11 cellular contexts compared by ENCODE assay signal in the genomic region with DNA sequence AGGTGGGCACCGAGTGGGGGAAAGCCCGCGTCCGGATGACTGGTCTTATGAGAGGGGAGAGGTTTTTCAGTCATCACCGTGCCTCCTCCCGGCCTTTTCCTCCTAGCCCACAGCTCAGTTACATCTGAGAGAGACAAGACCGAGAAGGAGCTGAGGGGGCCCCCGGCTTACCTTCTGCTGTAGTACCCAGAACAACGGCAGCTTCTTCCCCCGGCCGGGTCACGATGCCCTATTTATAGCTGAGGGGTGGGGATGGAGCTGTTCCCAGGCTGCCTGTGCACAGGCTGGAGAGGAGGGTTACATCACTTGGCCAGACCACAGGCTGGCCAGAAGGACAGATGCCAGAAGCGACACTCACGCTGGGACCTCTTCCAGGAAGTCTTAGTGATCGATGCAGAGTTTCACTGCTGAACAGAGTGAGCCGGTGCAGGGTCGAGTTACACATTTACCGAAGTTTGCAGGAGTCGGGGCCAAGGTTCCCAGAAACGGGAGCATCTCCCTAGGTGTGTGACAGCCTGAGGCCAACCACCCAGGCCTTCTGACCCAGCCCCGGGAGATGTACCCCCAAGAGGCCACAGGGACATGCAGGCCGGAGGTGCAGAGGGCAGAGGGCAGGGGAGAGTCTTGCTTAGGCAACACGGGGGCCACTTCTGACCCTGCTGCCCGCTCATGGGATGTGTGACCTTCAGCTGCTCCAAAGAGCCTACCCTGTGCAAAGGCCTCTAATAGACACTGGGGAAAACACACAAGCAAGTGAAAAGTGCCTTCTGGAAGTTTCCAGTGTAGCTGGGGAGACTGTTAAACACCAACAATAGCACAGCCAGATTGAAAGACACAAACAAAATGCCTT. TPM values are rescaled to one million over a fixed set of nuclear protein-coding genes. Genes with fewer than 3 reads are reported as not detected.
DNase-seq lines count a peak whose midpoint lies in the region; ATAC-seq and TF ChIP-seq lines count a peak whose summit lies in the region.
"Had no signal": no experiment of that assay in that cellular context is flagged by ENCODE, and none has a peak within 500 bp of the region (broad histone marks: within the 10 kb centered on the region; RNA-seq: fewer than 3 reads in every experiment).

Gene AGT (minus strand): TSS at position 208 of the 850 bp plus-strand sequence. CDS start 3,299 bp downstream, outside the sequence.

- H3K4me1 Mint-ChIP-seq in natural killer cell treated with Interleukin-12 subunit alpha and Interleukin-12 subunit beta and Interleukin-15 and Interleukin-18, amount 100 ng/mL, for 72 hours (ENCODE audit: low read depth in 2 of 2) = no peaks in the 10 kb centered on the region
- no peaks in the 10 kb centered on the region for H3K4me1 Mint-ChIP-seq in natural killer cell
- no peaks in the 10 kb centered on the region for H3K4me1 Mint-ChIP-seq in activated T-cell treated with anti-CD3 and anti-CD28 coated beads, Interleukin-2, amount 50 U/mL, for 24 hours (ENCODE audit: low read depth)

- 15 to 17% methylated on average over 24 of the region's 24 CpGs for WGBS in aorta, 2 donors

- no peak for TF ChIP-seq CTCF in natural killer cell (IDR thresholded peaks at IDR 0.05)
- TF ChIP-seq CTCF in choroid plexus epithelial cell (conservative IDR thresholded peaks at IDR 0.05; ENCODE audit: low read depth, low read length) = no peak

- no peak for ATAC-seq in natural killer cell treated with Interleukin-12 subunit alpha and Interleukin-12 subunit beta and Interleukin-15 and Interleukin-18, amount 100 ng/mL, for 72 hours
- ATAC-seq in natural killer cell (no peak), aorta (ENCODE audit: low FRiP score) (peak; percentile 92), HG02981 (IDR thresholded peaks at IDR 0.05; ENCODE audit: unreplicated experiment) (no peak), GM18519 (IDR thresholded peaks at IDR 0.05; ENCODE audit: low FRiP score, unreplicated experiment) (no peak)

- H3K36me3 ChIP-seq in aorta (ENCODE audit: control insufficient read depth in 1 of 2, insufficient read depth in 2 of 2, low read length in 1 of 2) = no peaks in the 10 kb centered on the region
- H3K36me3 ChIP-seq: BLaER1 treated with 17β-estradiol and CSF1 and Interleukin-3, amounts not matched to agents 10 nM and 100 nM had no signal

- intact Hi-C loops in natural killer cell (cut with micrococcal nuclease) = no loop called here
- intact Hi-C loops in aorta (cut with DNase I) = no loop called here

- no peaks in the 10 kb centered on the region for H3K9me3 Mint-ChIP-seq in natural killer cell treated with Interleukin-12 subunit alpha and Interleukin-12 subunit beta and Interleukin-15 and Interleukin-18, amount 100 ng/mL, for 72 hours
- no peaks in the 10 kb centered on the region for H3K9me3 Mint-ChIP-seq in natural killer cell
- peaks cover 4% of the 10 kb centered on the region for H3K9me3 Mint-ChIP-seq in activated T-cell treated with anti-CD3 and anti-CD28 coated beads, Interleukin-2, amount 50 U/mL, for 24 hours

- no peak within 1 kb of the TSS for H3K4me3 Mint-ChIP-seq in natural killer cell treated with Interleukin-12 subunit alpha and Interleukin-12 subunit beta and Interleukin-15 and Interleukin-18, amount 100 ng/mL, for 72 hours
- H3K4me3 Mint-ChIP-seq in natural killer cell = no peak within 1 kb of the TSS
- no peak within 1 kb of the TSS for H3K4me3 Mint-ChIP-seq in activated T-cell treated with anti-CD3 and anti-CD28 coated beads, Interleukin-2, amount 50 U/mL, for 24 hours

- DNase-seq in natural killer cell treated with Interleukin-12 subunit alpha and Interleukin-12 subunit beta and Interleukin-15 and Interleukin-18, amount 100 ng/mL, for 72 hours (ENCODE audit: low spot score) = peak; percentile 22
- DNase-seq in natural killer cell = no peak
- peak; percentile 53 for DNase-seq in choroid plexus epithelial cell (ENCODE audit: low read depth)
- peak; percentile 39 for DNase-seq in middle frontal gyrus (ENCODE audit: extremely low spot score, low spot score)
- peak; percentile 81 to 89 for DNase-seq in aorta
- no peak for DNase-seq in activated T-cell treated with anti-CD3 and anti-CD28 coated beads, Interleukin-2, amount 50 U/mL, for 24 hours

- H3K9me3 ChIP-seq in aorta (ENCODE audit: control insufficient read depth, low read length) = no peaks in the 10 kb centered on the region

- no peak within 1 kb of the TSS for H3K4me3 ChIP-seq in choroid plexus epithelial cell (ENCODE audit: low read depth, low read length)
- H3K4me3 ChIP-seq in aorta (ENCODE audit: low read length in 2 of 2) = no peak within 1 kb of the TSS
- H3K4me3 ChIP-seq: BLaER1 treated with 17β-estradiol and CSF1 and Interleukin-3, amounts not matched to agents 10 nM and 100 nM had no signal

- H3K27me3 ChIP-seq in aorta (ENCODE audit: control insufficient read depth in 1 of 2, insufficient read depth in 2 of 2, low read length in 1 of 2) = no peaks in the 10 kb centered on the region
- H3K27me3 ChIP-seq: BLaER1 treated with 17β-estradiol and CSF1 and Interleukin-3, amounts not matched to agents 10 nM and 100 nM had no signal

- H3K36me3 Mint-ChIP-seq in natural killer cell treated with Interleukin-12 subunit alpha and Interleukin-12 subunit beta and Interleukin-15 and Interleukin-18, amount 100 ng/mL, for 72 hours = no peaks in the 10 kb centered on the region
- no peaks in the 10 kb centered on the region for H3K36me3 Mint-ChIP-seq in natural killer cell
- H3K36me3 Mint-ChIP-seq in activated T-cell treated with anti-CD3 and anti-CD28 coated beads, Interleukin-2, amount 50 U/mL, for 24 hours (ENCODE audit: low read depth) = no peaks in the 10 kb centered on the region

- no peak within 1 kb of the TSS for H3K27ac Mint-ChIP-seq in natural killer cell treated with Interleukin-12 subunit alpha and Interleukin-12 subunit beta and Interleukin-15 and Interleukin-18, amount 100 ng/mL, for 72 hours
- H3K27ac Mint-ChIP-seq in natural killer cell = no peak within 1 kb of the TSS
- H3K27ac Mint-ChIP-seq in activated T-cell treated with anti-CD3 and anti-CD28 coated beads, Interleukin-2, amount 50 U/mL, for 24 hours = no peak within 1 kb of the TSS
- H3K27ac Mint-ChIP-seq: activated T-helper 2 cell treated with anti-CD3 and anti-CD28 coated beads, Interferon-gamma antibody, Interleukin-2, Interleukin-4, amounts not matched to agents 10 μg/mL and 5 μg/mL and 100 μg/mL, durations not matched to agents 14 hours and 24 hours and 36 hours had no signal

- H3K4me1 ChIP-seq in aorta (ENCODE audit: control insufficient read depth in 1 of 2, insufficient read depth in 2 of 2, low read length in 2 of 2) = no peaks in the 10 kb centered on the region

- no peak within 1 kb of the TSS for H3K27ac ChIP-seq in aorta (ENCODE audit: low read depth in 1 of 2, low read length in 2 of 2)
- H3K27ac ChIP-seq: BLaER1 treated with 17β-estradiol and CSF1 and Interleukin-3, amounts not matched to agents 10 nM and 100 nM; HL-60 had no signal

- peaks cover 0 to 10% of the 10 kb centered on the region in 2 donors for H3K27me3 Mint-ChIP-seq in natural killer cell treated with Interleukin-12 subunit alpha and Interleukin-12 subunit beta and Interleukin-15 and Interleukin-18, amount 100 ng/mL, for 72 hours
- peaks cover 0 to 3% of the 10 kb centered on the region in 2 donors for H3K27me3 Mint-ChIP-seq in natural killer cell (ENCODE audit: low read depth in 2 of 2)
- peaks cover 12% of the 10 kb centered on the region for H3K27me3 Mint-ChIP-seq in activated T-cell treated with anti-CD3 and anti-CD28 coated beads, Interleukin-2, amount 50 U/mL, for 24 hours

RNA-seq across cellular contexts. Expression of gene AGT, which starts in this region (rescaled TPM):
- not detected for total RNA-seq in natural killer cell treated with Interleukin-12 subunit alpha and Interleukin-12 subunit beta and Interleukin-15 and Interleukin-18, amount 100 ng/mL, for 72 hours
- not detected for total RNA-seq in natural killer cell
- total RNA-seq in aorta = 10 to 100 TPM; 46.1 to 49.1 TPM
- 100 to 1,000 TPM in 1 of 2 donors, 10 to 100 TPM in 1; 23.2 to 120 TPM for polyA plus RNA-seq in aorta
- total RNA-seq: activated T-helper 2 cell treated with anti-CD3 and anti-CD28 coated beads, Interferon-gamma antibody, Interleukin-2, Interleukin-4, amounts not matched to agents 10 μg/mL and 5 μg/mL and 100 μg/mL, durations not matched to agents 14 hours and 24 hours and 36 hours had no signal

Comparison
In these comparisons a context has a peak if more than half of its experiments do, and no peak if none do; other contexts are left out.
1. RNA of gene AGT (total RNA-seq): 46.1 to 49.1 TPM in aorta; not detected in natural killer cell treated with Interleukin-12 subunit alpha and Interleukin-12 subunit beta and Interleukin-15 and Interleukin-18, amount 100 ng/mL, for 72 hours and not detected in natural killer cell; every median in the first group is over 10 times any median in the second.
2. Peak in DNase-seq in natural killer cell treated with Interleukin-12 subunit alpha and Interleukin-12 subunit beta and Interleukin-15 and Interleukin-18, amount 100 ng/mL, for 72 hours; RNA of the gene not detected or under 1 TPM.
3. DNase-seq: peak in choroid plexus epithelial cell (single experiment), middle frontal gyrus (single experiment) and aorta (2 of 2); none in natural killer cell (single experiment) and activated T-cell treated with anti-CD3 and anti-CD28 coated beads, Interleukin-2, amount 50 U/mL, for 24 hours (single experiment).